24 cellular contexts compared by ENCODE assay signal in genomic region chr10:123035467-123036086, GRCh38.
"Had no signal": no experiment of that assay in that cellular context is flagged by ENCODE, and none has a peak within 500 bp of the region (broad histone marks: within the 10 kb centered on the region; RNA-seq: fewer than 3 reads in every experiment).

No MANE protein-coding gene starts in this region.

- H3K36me3 ChIP-seq: MG63 had no signal

- FAIRE-seq: HTR-8/SVneo had no signal

- H3K9ac ChIP-seq: SK-N-SH had no signal

- H3K4me3 ChIP-seq: MG63 had no signal

- H3K27me3 ChIP-seq: MG63 had no signal

- DNase-seq: Karpas-422, KG1, MG63, NCI-H1092, NCI-H1105 treated with DMSO at 0.1 percent for 48 hours, NCI-H1417 treated with DMSO at 0.1 percent for 48 hours, NCI-H146, NCI-H1694 treated with DMSO at 0.1 percent for 48 hours, NCI-H2029, NCI-H2081 treated with DMSO at 0.1 percent for 48 hours, NCI-H2171, NCI-H226, NCI-H446, NCI-H510A, NCI-H524 treated with DMSO at 0.1 percent for 48 hours, NCI-H69, NCI-H774, PC-3, SHP77, SK-N-SH had no signal

- H3K4me2 ChIP-seq: SK-N-SH had no signal

- ATAC-seq: Panc1, PC-3 had no signal

- H3K27ac ChIP-seq: HL-60, RWPE1 had no signal

- H3K9me3 ChIP-seq: MG63, SK-N-SH had no signal
